In the genomic region with DNA sequence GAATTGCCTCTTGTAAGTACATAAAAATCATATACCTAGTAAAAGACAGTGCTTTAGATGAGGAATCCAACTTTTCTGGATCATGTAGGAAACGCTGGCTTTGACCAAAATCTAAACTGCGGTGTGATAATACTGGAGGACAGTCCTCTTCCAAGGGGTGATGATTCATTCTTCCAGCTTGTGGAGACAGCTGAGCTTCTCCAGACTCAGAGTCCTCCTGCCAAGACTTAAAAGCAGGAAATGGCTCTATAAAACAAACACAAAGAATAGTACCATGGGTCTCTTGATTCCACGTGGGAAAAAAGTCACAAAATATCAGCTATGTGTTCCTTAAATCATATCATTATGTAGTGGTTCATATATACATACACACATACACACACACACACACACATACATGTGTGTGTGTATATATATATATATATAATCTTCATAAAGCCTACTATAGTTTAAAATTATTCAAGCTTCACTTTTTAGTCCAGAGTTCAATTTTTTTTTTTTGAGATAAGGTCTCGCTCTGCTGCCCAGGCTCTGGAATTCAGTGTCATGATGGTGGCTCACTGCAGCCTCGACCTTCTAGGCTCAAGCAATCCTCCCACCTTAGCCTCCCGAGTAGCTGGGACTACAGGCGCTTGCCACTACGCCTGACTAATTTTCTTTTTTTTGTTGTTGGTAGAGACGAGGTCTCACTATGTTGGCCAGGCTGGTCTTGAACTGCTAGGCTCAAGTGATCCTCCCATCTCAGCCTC, we compare ENCODE assay signal across 10 cellular contexts.
DNase-seq lines count a peak whose midpoint lies in the region; ATAC-seq, FAIRE-seq and TF ChIP-seq lines count a peak whose summit lies in the region.
"Had no signal": no experiment of that assay in that cellular context is flagged by ENCODE, and none has a peak within 500 bp of the region (broad histone marks: within the 10 kb centered on the region; RNA-seq: fewer than 3 reads in every experiment).

No MANE protein-coding gene starts in this region.

- H3K36me3 ChIP-seq in CD4-positive, alpha-beta memory T cell (ENCODE audit: insufficient read depth, low read length), result peaks cover 32% of the 10 kb centered on the region
- H3K36me3 ChIP-seq in SJSA1 (peaks cover 65% of the 10 kb centered on the region), pancreas (peaks cover 0 to 35% (median 2%) of the 10 kb centered on the region in 3 donors)

- intact Hi-C loops in CD4-positive, alpha-beta memory T cell (cut with micrococcal nuclease), result no loop called here
- intact Hi-C loops in pancreas (cut with DNase I), result no loop called here

- peak overlapping the region in 5 of 7 donors; percentile 18 to 75 (median 32) for H3K27ac Mint-ChIP-seq in CD4-positive, alpha-beta memory T cell

- H3K9me3 Mint-ChIP-seq in CD4-positive, alpha-beta memory T cell, result no peaks in the 10 kb centered on the region

- no peaks in the 10 kb centered on the region for H3K9me3 ChIP-seq in CD4-positive, alpha-beta memory T cell (ENCODE audit: control insufficient read depth in 1 of 2, low read length in 2 of 2)
- no peaks in the 10 kb centered on the region for H3K9me3 ChIP-seq in SJSA1 (replicated peaks)
- no peaks in the 10 kb centered on the region for H3K9me3 ChIP-seq in pancreas

- no peak overlapping the region for H3K4me3 ChIP-seq in CD4-positive, alpha-beta memory T cell (ENCODE audit: low read length in 2 of 2)
- H3K4me3 ChIP-seq in SJSA1, result no peak overlapping the region
- no peak overlapping the region for H3K4me3 ChIP-seq in pancreas

- 81 to 85% methylated on average over 9 of the region's 9 CpGs for WGBS in pancreas, 2 donors

- H3K36me3 Mint-ChIP-seq in CD4-positive, alpha-beta memory T cell, result peaks cover 40 to 67% of the 10 kb centered on the region in 2 donors

- TF ChIP-seq CTCF in pancreas (IDR thresholded peaks at IDR 0.05), result no peak

- no peak overlapping the region for H3K4me3 Mint-ChIP-seq in CD4-positive, alpha-beta memory T cell

- ATAC-seq in pancreas (peak in 3 of 4 donors; percentile 51 to 64 (median 59)), HG03175 (IDR thresholded peaks at IDR 0.05; ENCODE audit: unreplicated experiment) (no peak)

- H3K4me1 ChIP-seq in CD4-positive, alpha-beta memory T cell (ENCODE audit: insufficient read depth, low read length), result no peaks in the 10 kb centered on the region
- H3K4me1 ChIP-seq in SJSA1 (replicated peaks) (peaks cover 9% of the 10 kb centered on the region), pancreas (no peaks in the 10 kb centered on the region)

- no peak for DNase-seq in CD4-positive, alpha-beta memory T cell
- DNase-seq in SJSA1 (ENCODE audit: low read depth in 1 of 2, low spot score in 2 of 2) (peak; percentile 63 to 72), fibroblast of peridontal ligament (ENCODE audit: extremely low read depth) (peak; percentile 89), pancreas (no peak), RPMI8226 (no peak), NCI-H1417 (lab: John Stamatoyannopoulos, UW) (no peak)
- no peak for DNase-seq in effector CD8-positive, alpha-beta T cell (lab: John Stamatoyannopoulos, UW)
- DNase-seq: activated CD4-positive, alpha-beta T cell treated with anti-CD3 and anti-CD28 coated beads, Interleukin-2, amount 50 U/mL, for 1 hour; stimulated activated CD4-positive, alpha-beta T cell treated with anti-CD3 and anti-CD28 coated beads, Interleukin-4, amount 100 ng/mL, for 1 hour had no signal

- no peaks in the 10 kb centered on the region for H3K4me1 Mint-ChIP-seq in CD4-positive, alpha-beta memory T cell

- no peaks in the 10 kb centered on the region for H3K27me3 ChIP-seq in CD4-positive, alpha-beta memory T cell (ENCODE audit: insufficient read depth, low read length)
- H3K27me3 ChIP-seq in SJSA1 (replicated peaks) (no peaks in the 10 kb centered on the region), pancreas (no peaks in the 10 kb centered on the region)

- H3K27me3 Mint-ChIP-seq in CD4-positive, alpha-beta memory T cell, result no peaks in the 10 kb centered on the region

- CTCF ChIA-PET in CD4-positive, alpha-beta memory T cell (lab: Charles Lee; ENCODE audit: partially characterized antibody), result interaction anchor here (0.6 to 1.2 kb wide), 5 partner anchors 9 to 199 kb away, joined by 3 to 4 read pairs (median 3); no protein-coding TSS in a partner anchor

- POLR2A ChIA-PET in CD4-positive, alpha-beta memory T cell (lab: Charles Lee; ENCODE audit: partially characterized antibody), result no interaction called here

- peak; percentile 59 for FAIRE-seq in pancreas (lab: Jason Lieb, UNC)

- no peak overlapping the region for H3K27ac ChIP-seq in CD4-positive, alpha-beta memory T cell (ENCODE audit: low read depth, low read length)
- H3K27ac ChIP-seq in SJSA1 (peak overlapping the region; percentile 3; the same call in 1 of the 2 replicates), pancreas (no peak overlapping the region)

Comparison
In these comparisons a context has a peak if more than half of its experiments do, and no peak if none do; other contexts are left out.
1. DNase-seq: peak in SJSA1 (2 of 2) and fibroblast of peridontal ligament (single experiment); none in CD4-positive, alpha-beta memory T cell (0 of 5), pancreas (0 of 6), RPMI8226 (single experiment), NCI-H1417 (0 of 3) and effector CD8-positive, alpha-beta T cell (single experiment).